Comparison of ENCODE assay signal across 16 cellular contexts in genomic region chr15:64688179-64688578, GRCh38.
DNase-seq lines count a peak whose midpoint lies in the region; ATAC-seq and TF ChIP-seq lines count a peak whose summit lies in the region.
"Had no signal": no experiment of that assay in that cellular context is flagged by ENCODE, and none has a peak within 500 bp of the region (broad histone marks: within the 10 kb centered on the region; RNA-seq: fewer than 3 reads in every experiment).

No MANE protein-coding gene starts in this region.

- H3K4me1 Mint-ChIP-seq in activated naive CD4-positive, alpha-beta T cell treated with anti-CD3 and anti-CD28 coated beads, Interleukin-2, amount 50 U/mL, for 24 hours = peaks cover 15% of the 10 kb centered on the region
- H3K4me1 Mint-ChIP-seq in activated naive CD8-positive, alpha-beta T cell treated with anti-CD3 and anti-CD28 coated beads, Interleukin-2, amount 50 U/mL, for 24 hours = peaks cover 11% of the 10 kb centered on the region
- H3K4me1 Mint-ChIP-seq in CD14-positive monocyte = peaks cover 25% of the 10 kb centered on the region

- no peak for DNase-seq in activated naive CD4-positive, alpha-beta T cell (lab: John Stamatoyannopoulos, UW)
- DNase-seq in activated naive CD8-positive, alpha-beta T cell treated with anti-CD3 and anti-CD28 coated beads, Interleukin-2, amount 50 U/mL, for 24 hours = no peak
- DNase-seq in mesenteric fat pad (ENCODE audit: low spot score) (peak; percentile 14), lower leg skin (ENCODE audit: low spot score in 2 of 2) (no peak), CD14-positive monocyte (ENCODE audit: low spot score) (no peak)
- no peak for DNase-seq in NK-92 treated with Interleukin-12 subunit alpha and Interleukin-12 subunit beta, amount 100 ng/mL, for 24 hours (lab: John Stamatoyannopoulos, UW)
- DNase-seq: ACHN; activated CD4-positive, alpha-beta T cell treated with anti-CD3 and anti-CD28 coated beads for 36 hours; activated T-cell treated with anti-CD3 and anti-CD28 coated beads, Interleukin-2, amount 50 U/mL, for 48 hours; head of caudate nucleus; kidney glomerular epithelial cell; NCI-H1105 treated with DMSO at 0.1 percent for 48 hours; NCI-H510A treated with DMSO at 0.1 percent for 48 hours; Peyer's patch had no signal

- H3K27me3 Mint-ChIP-seq in activated naive CD4-positive, alpha-beta T cell treated with anti-CD3 and anti-CD28 coated beads, Interleukin-2, amount 50 U/mL, for 24 hours = no peaks in the 10 kb centered on the region
- no peaks in the 10 kb centered on the region for H3K27me3 Mint-ChIP-seq in activated naive CD8-positive, alpha-beta T cell treated with anti-CD3 and anti-CD28 coated beads, Interleukin-2, amount 50 U/mL, for 24 hours
- peaks cover 0 to 1% (median 0%) of the 10 kb centered on the region in 3 donors for H3K27me3 Mint-ChIP-seq in CD14-positive monocyte (ENCODE audit: low read depth in 3 of 3)
- H3K27me3 Mint-ChIP-seq: activated CD4-positive, alpha-beta T cell treated with anti-CD3 and anti-CD28 coated beads for 36 hours had no signal

- no peak overlapping the region for H3K4me3 Mint-ChIP-seq in activated naive CD4-positive, alpha-beta T cell treated with anti-CD3 and anti-CD28 coated beads, Interleukin-2, amount 50 U/mL, for 24 hours
- no peak overlapping the region for H3K4me3 Mint-ChIP-seq in activated naive CD8-positive, alpha-beta T cell treated with anti-CD3 and anti-CD28 coated beads, Interleukin-2, amount 50 U/mL, for 24 hours
- no peak overlapping the region for H3K4me3 Mint-ChIP-seq in CD14-positive monocyte
- H3K4me3 Mint-ChIP-seq: activated CD4-positive, alpha-beta T cell treated with anti-CD3 and anti-CD28 coated beads for 36 hours had no signal

- peaks cover 49% of the 10 kb centered on the region for H3K4me1 ChIP-seq in stomach smooth muscle (ENCODE audit: control insufficient read depth, insufficient read depth, low read length)

- no peaks in the 10 kb centered on the region for H3K27me3 ChIP-seq in stomach smooth muscle (ENCODE audit: control insufficient read depth in 1 of 2, insufficient read depth in 2 of 2, low read length in 2 of 2)
- H3K27me3 ChIP-seq: Peyer's patch had no signal

- no peaks in the 10 kb centered on the region for H3K9me3 Mint-ChIP-seq in activated naive CD4-positive, alpha-beta T cell treated with anti-CD3 and anti-CD28 coated beads, Interleukin-2, amount 50 U/mL, for 24 hours
- no peaks in the 10 kb centered on the region for H3K9me3 Mint-ChIP-seq in activated naive CD8-positive, alpha-beta T cell treated with anti-CD3 and anti-CD28 coated beads, Interleukin-2, amount 50 U/mL, for 24 hours
- no peaks in the 10 kb centered on the region for H3K9me3 Mint-ChIP-seq in CD14-positive monocyte

- no peak overlapping the region for H3K4me3 ChIP-seq in stomach smooth muscle (ENCODE audit: low read length in 2 of 2)
- no peak overlapping the region for H3K4me3 ChIP-seq in lower leg skin (ENCODE audit: low read depth, poor library complexity, severe bottlenecking)
- H3K4me3 ChIP-seq: Peyer's patch had no signal

- H3K27ac ChIP-seq in stomach smooth muscle (ENCODE audit: low read length) = peak overlapping the region; percentile 66
- H3K27ac ChIP-seq: Peyer's patch had no signal

- peaks cover 44 to 45% of the 10 kb centered on the region in 2 donors for H3K36me3 ChIP-seq in stomach smooth muscle (ENCODE audit: control insufficient read depth in 2 of 2, insufficient read depth in 2 of 2, low read length in 2 of 2)

- H3K36me3 Mint-ChIP-seq in activated naive CD4-positive, alpha-beta T cell treated with anti-CD3 and anti-CD28 coated beads, Interleukin-2, amount 50 U/mL, for 24 hours = peaks cover 6% of the 10 kb centered on the region
- H3K36me3 Mint-ChIP-seq in activated naive CD8-positive, alpha-beta T cell treated with anti-CD3 and anti-CD28 coated beads, Interleukin-2, amount 50 U/mL, for 24 hours (ENCODE audit: low read depth) = peaks cover 10% of the 10 kb centered on the region
- H3K36me3 Mint-ChIP-seq in CD14-positive monocyte = peaks cover 68 to 87% of the 10 kb centered on the region in 2 donors

- H3K9ac ChIP-seq in stomach smooth muscle (ENCODE audit: low read length in 2 of 2) = peak overlapping the region; percentile 29 to 42

- 73 to 74% methylated on average over 3 of the region's 3 CpGs for WGBS in lower leg skin, 2 donors

- no peak for TF ChIP-seq CTCF in lower leg skin (IDR thresholded peaks at IDR 0.05)
- no peak for TF ChIP-seq CTCF in CD14-positive monocyte (IDR thresholded peaks at IDR 0.05)

- H3K27ac Mint-ChIP-seq in activated naive CD4-positive, alpha-beta T cell treated with anti-CD3 and anti-CD28 coated beads, Interleukin-2, amount 50 U/mL, for 24 hours = peak overlapping the region; percentile 55
- peak overlapping the region; percentile 19 for H3K27ac Mint-ChIP-seq in activated naive CD8-positive, alpha-beta T cell treated with anti-CD3 and anti-CD28 coated beads, Interleukin-2, amount 50 U/mL, for 24 hours
- peak overlapping the region in 2 of 7 donors; percentile 46 to 58 for H3K27ac Mint-ChIP-seq in CD14-positive monocyte
- H3K27ac Mint-ChIP-seq: activated CD4-positive, alpha-beta T cell treated with anti-CD3 and anti-CD28 coated beads for 36 hours had no signal

- no peaks in the 10 kb centered on the region for H3K9me3 ChIP-seq in stomach smooth muscle (ENCODE audit: control insufficient read depth in 2 of 2, low read length in 2 of 2)
- H3K9me3 ChIP-seq: Peyer's patch had no signal

- ATAC-seq in activated naive CD8-positive, alpha-beta T cell treated with anti-CD3 and anti-CD28 coated beads, Interleukin-2, amount 50 U/mL, for 24 hours = no peak
- ATAC-seq: activated CD4-positive, alpha-beta T cell treated with anti-CD3 and anti-CD28 coated beads for 36 hours had no signal

- intact Hi-C loops in lower leg skin (cut with DNase I; ENCODE audit: low total_unique reads) = loop anchor here (10.0 kb wide), 1 partner anchor 597 kb away; the partner anchor contains the start of gene PARP16
- intact Hi-C loops in CD14-positive monocyte (cut with micrococcal nuclease) = no loop called here

- no peak for TF ChIP-seq POLR2A in lower leg skin (IDR thresholded peaks at IDR 0.05)
